Comparison of ENCODE assay signal across 7 cellular contexts in genomic region chr19:45402469-45403070, GRCh38. TPM values are rescaled to one million over a fixed set of nuclear protein-coding genes. Genes with fewer than 3 reads are reported as not detected.
DNase-seq lines count a peak whose midpoint lies in the region; ATAC-seq, FAIRE-seq and TF ChIP-seq lines count a peak whose summit lies in the region.

No MANE protein-coding gene starts in this region.

- no peak overlapping the region for H3K27ac Mint-ChIP-seq in stimulated activated naive CD8-positive, alpha-beta T cell treated with anti-CD3 and anti-CD28 coated beads, Interleukin-15, amount 100 ng/mL, for 72 hours

- H3K4me2 ChIP-seq in hepatocyte: peak overlapping the region; percentile 95

- peaks cover 55% of the 10 kb centered on the region for H3K27me3 Mint-ChIP-seq in stimulated activated naive CD8-positive, alpha-beta T cell treated with anti-CD3 and anti-CD28 coated beads, Interleukin-15, amount 100 ng/mL, for 72 hours

- FAIRE-seq in H54 (lab: Jason Lieb, UNC) (no peak), GM12891 (lab: Jason Lieb, UNC) (no peak)

- H3K9me3 Mint-ChIP-seq in stimulated activated naive CD8-positive, alpha-beta T cell treated with anti-CD3 and anti-CD28 coated beads, Interleukin-15, amount 100 ng/mL, for 72 hours: no peaks in the 10 kb centered on the region

- peaks cover 23% of the 10 kb centered on the region for H3K27me3 ChIP-seq in hepatocyte

- no peaks in the 10 kb centered on the region for H3K9me2 ChIP-seq in hepatocyte (replicated peaks; ENCODE audit: insufficient read depth)

- whole genome bisulfite sequencing in hepatocyte (ENCODE audit: low lambda C conversion rate, missing lambda C conversion rate): 17% methylated on average over 19 of the region's 32 CpGs

- TF ChIP-seq POLR2A in H54 (IDR thresholded peaks at IDR 0.05; ENCODE audit: low read depth, low read length): no peak
- TF ChIP-seq POLR2A in GM12891 (IDR thresholded peaks at IDR 0.05; ENCODE audit: low read depth, low read length): no peak

- peak overlapping the region in 1 of 2 donors; percentile 10 for H3K4me3 Mint-ChIP-seq in stimulated activated naive CD8-positive, alpha-beta T cell treated with anti-CD3 and anti-CD28 coated beads, Interleukin-15, amount 100 ng/mL, for 72 hours

- no peak overlapping the region for H2AFZ ChIP-seq in hepatocyte

- H3K4me1 ChIP-seq in hepatocyte (ENCODE audit: insufficient read depth): peaks cover 6% of the 10 kb centered on the region

- peak; percentile 69 for DNase-seq in GM20000 (ENCODE audit: low spot score)
- peak; percentile 39 for DNase-seq in activated CD8-positive, alpha-beta memory T cell treated with anti-CD3 and anti-CD28 coated beads, Interleukin-2, amount 50 U/mL, for 4 hours
- DNase-seq in hepatocyte (ENCODE audit: low spot score): peak; percentile 82
- DNase-seq in stimulated activated naive CD8-positive, alpha-beta T cell treated with anti-CD3 and anti-CD28 coated beads, Interleukin-15, amount 100 ng/mL, for 72 hours: peak; percentile 49 to 50
- DNase-seq in H54 (ENCODE audit: insufficient read length, low spot score): no peak
- DNase-seq in GM12891 (ENCODE audit: insufficient read length, low spot score): no peak

- H3K4me1 Mint-ChIP-seq in stimulated activated naive CD8-positive, alpha-beta T cell treated with anti-CD3 and anti-CD28 coated beads, Interleukin-15, amount 100 ng/mL, for 72 hours: peaks cover 61% of the 10 kb centered on the region

- H3K79me2 ChIP-seq in hepatocyte: peaks cover 31% of the 10 kb centered on the region

- H3K36me3 ChIP-seq in hepatocyte (replicated peaks; ENCODE audit: insufficient read depth, low read depth): no peaks in the 10 kb centered on the region

- TF ChIP-seq CTCF in GM20000 (IDR thresholded peaks at IDR 0.05; ENCODE audit: extremely low read depth, missing control alignments) (peak; percentile 56), hepatocyte (IDR thresholded peaks at IDR 0.05; ENCODE audit: poor library complexity) (peak; percentile 53)

- ATAC-seq in stimulated activated naive CD8-positive, alpha-beta T cell treated with anti-CD3 and anti-CD28 coated beads, Interleukin-15, amount 100 ng/mL, for 72 hours: no peak
- no peak for ATAC-seq in GM19452 (IDR thresholded peaks at IDR 0.05; ENCODE audit: unreplicated experiment)

- H3K9me3 ChIP-seq in hepatocyte (ENCODE audit: low read depth): no peaks in the 10 kb centered on the region

- H4K20me1 ChIP-seq in hepatocyte (ENCODE audit: insufficient read depth, poor library complexity, severe bottlenecking): no peaks in the 10 kb centered on the region

- no peak overlapping the region for H3K27ac ChIP-seq in hepatocyte

- H3K4me3 ChIP-seq in hepatocyte: no peak overlapping the region

TF ChIP-seq in GM12891, 5 proteins besides CTCF, POLR2A, EP300 and RAD21:
- TF ChIP-seq PAX5 (IDR thresholded peaks at IDR 0.05; ENCODE audit: insufficient read depth, low read length, severe bottlenecking): no peak
- no peak for TF ChIP-seq SPI1 (IDR thresholded peaks at IDR 0.05; ENCODE audit: low read depth, low read length)
- TF ChIP-seq POLR2AphosphoS5 (IDR thresholded peaks at IDR 0.05; ENCODE audit: low read depth, low read length): no peak
- no peak for TF ChIP-seq TAF1 (IDR thresholded peaks at IDR 0.05; ENCODE audit: low read depth, low read length)
- TF ChIP-seq POU2F2 (IDR thresholded peaks at IDR 0.05; ENCODE audit: low read depth, low read length): no peak

RNA-seq across cellular contexts. Expression of gene PPP1R13L, which starts 2.3 kb away (rescaled TPM):
- total RNA-seq in hepatocyte: 7.9 and 8.7 TPM in 2 replicates
- 14.8 and 22.9 TPM in 2 replicates for polyA plus RNA-seq in hepatocyte
- 10.9 TPM for polyA plus RNA-seq in GM12891 (2012; ENCODE audit: low read depth, missing spikeins)

RNA-seq across cellular contexts. Expression of gene POLR1G, which starts 3.9 kb away (rescaled TPM):
- 2.7 and 3.3 TPM in 2 replicates for total RNA-seq in hepatocyte
- 2.4 and 2.5 TPM in 2 replicates for polyA plus RNA-seq in hepatocyte
- polyA plus RNA-seq in GM12891 (2012; ENCODE audit: low read depth, missing spikeins): 2.7 TPM

RNA-seq across cellular contexts. Expression of gene ERCC1, which starts 21.1 kb away (rescaled TPM):
- total RNA-seq in hepatocyte: 42.5 and 51.0 TPM in 2 replicates
- 66.7 and 72.8 TPM in 2 replicates for polyA plus RNA-seq in hepatocyte
- polyA plus RNA-seq in GM12891 (2012; ENCODE audit: low read depth, missing spikeins): 37.4 TPM

RNA-seq across cellular contexts. Expression of gene ERCC2, which starts 32.2 kb away (rescaled TPM):
- 10.1 and 13.9 TPM in 2 replicates for total RNA-seq in hepatocyte
- 7.1 and 7.3 TPM in 2 replicates for polyA plus RNA-seq in hepatocyte
- polyA plus RNA-seq in GM12891 (2012; ENCODE audit: low read depth, missing spikeins): 20.8 TPM

Comparison
In these comparisons a context has a peak if more than half of its experiments do, and no peak if none do; other contexts are left out.
1. DNase-seq: peak in GM20000 (single experiment), activated CD8-positive, alpha-beta memory T cell treated with anti-CD3 and anti-CD28 coated beads, Interleukin-2, amount 50 U/mL, for 4 hours (single experiment), hepatocyte (single experiment) and stimulated activated naive CD8-positive, alpha-beta T cell treated with anti-CD3 and anti-CD28 coated beads, Interleukin-15, amount 100 ng/mL, for 72 hours (2 of 2); none in H54 (single experiment) and GM12891 (single experiment).